ENCODE assay signal across 25 cellular contexts in genomic region chr3:124838963-124839362, GRCh38. TPM values are rescaled to one million over a fixed set of nuclear protein-coding genes. Genes with fewer than 3 reads are reported as not detected.
DNase-seq lines count a peak whose midpoint lies in the region; FAIRE-seq and TF ChIP-seq lines count a peak whose summit lies in the region.
"Had no signal": no experiment of that assay in that cellular context is flagged by ENCODE, and none has a peak within 500 bp of the region (broad histone marks: within the 10 kb centered on the region; RNA-seq: fewer than 3 reads in every experiment).

No MANE protein-coding gene starts in this region.

- H3K9me1 ChIP-seq in keratinocyte (ENCODE audit: control insufficient read depth, extremely low read depth, insufficient read depth, low read length) = peaks cover 6% of the 10 kb centered on the region

- no peak overlapping the region for H3K4me2 ChIP-seq in keratinocyte (ENCODE audit: control insufficient read depth, extremely low read depth, insufficient read depth, low read depth, low read length)

- FAIRE-seq in keratinocyte (lab: Jason Lieb, UNC) = no peak
- FAIRE-seq: GM12891 had no signal

- DNase-seq in Caco-2 = peak in 1 of 2 experiments; percentile 50
- no peak for DNase-seq in RWPE1 (ENCODE audit: low spot score)
- no peak for DNase-seq in keratinocyte (ENCODE audit: low read depth, low spot score)
- no peak for DNase-seq in sigmoid colon
- no peak for DNase-seq in NCI-H2107 (lab: John Stamatoyannopoulos, UW)
- no peak for DNase-seq in GM19240 (ENCODE audit: insufficient read length, low spot score)
- no peak for DNase-seq in NCI-H510A treated with DMSO at 0.1 percent for 48 hours (lab: John Stamatoyannopoulos, UW)
- no peak for DNase-seq in activated CD4-positive, alpha-beta T cell treated with anti-CD3 and anti-CD28 coated beads for 48 hours
- DNase-seq: activated CD4-positive, alpha-beta T cell treated with anti-CD3 and anti-CD28 coated beads for 36 hours; activated naive CD8-positive, alpha-beta T cell treated with anti-CD3 and anti-CD28 coated beads, Interleukin-2, amount 10 ng/mL, durations not matched to agents 7 days and 5 days; dermis blood vessel endothelial cell; DMS79; islet precursor cell; NCI-H1048; NCI-H2029 treated with DMSO at 0.1 percent for 48 hours; NCI-H446 treated with DMSO at 0.1 percent for 48 hours; stimulated activated CD4-positive, alpha-beta T cell treated with anti-CD3 and anti-CD28 coated beads, Interleukin-2, amount 100 ng/mL, for 24 hours; stimulated activated naive B cell treated with anti-CD40 and anti-IgM and Interleukin-4, amounts not matched to agents 10 μg/mL and 1 μg/mL and 100 μg/mL, for 72 hours; SW 1271; transverse colon had no signal

- H3K9ac ChIP-seq in keratinocyte (ENCODE audit: control insufficient read depth, extremely low read depth, insufficient read depth, low read length) = no peak overlapping the region
- H3K9ac ChIP-seq: parathyroid adenoma had no signal

- H3K27ac Mint-ChIP-seq in Caco-2 (ENCODE audit: unreplicated experiment) = peak overlapping the region; percentile 65
- H3K27ac Mint-ChIP-seq: activated CD4-positive, alpha-beta T cell treated with anti-CD3 and anti-CD28 coated beads for 36 hours; activated naive CD8-positive, alpha-beta T cell treated with anti-CD3 and anti-CD28 coated beads, Interleukin-2, amount 10 ng/mL, durations not matched to agents 7 days and 5 days; stimulated activated naive B cell treated with anti-CD40 and anti-IgM and Interleukin-4, amounts not matched to agents 10 μg/mL and 1 μg/mL and 100 μg/mL, for 72 hours had no signal

- TF ChIP-seq CTCF in Caco-2 (IDR thresholded peaks at IDR 0.05; ENCODE audit: insufficient read depth in 1 of 2, low read depth in 1 of 2, low read length in 1 of 2, severe bottlenecking in 1 of 2, unreplicated experiment in 1 of 2) = no peak
- no peak for TF ChIP-seq CTCF in RWPE1 (conservative IDR thresholded peaks at IDR 0.05; ENCODE audit: low read depth)
- no peak for TF ChIP-seq CTCF in keratinocyte (optimal IDR thresholded peaks at IDR 0.05 in 1 of 3, IDR thresholded peaks at IDR 0.05 in 1 of 3, conservative IDR thresholded peaks at IDR 0.05 in 1 of 3; ENCODE audit: extremely low read depth in 1 of 3, insufficient read depth in 2 of 3, low read length in 3 of 3)
- TF ChIP-seq CTCF in sigmoid colon (IDR thresholded peaks at IDR 0.05) = no peak

- CTCF ChIA-PET in Caco-2 (lab: Charles Lee) (no interaction called here), RWPE1 (lab: Yijun Ruan, JAX) (no interaction called here)

- no peaks in the 10 kb centered on the region for H3K27me3 Mint-ChIP-seq in Caco-2 (ENCODE audit: insufficient read depth, unreplicated experiment)

- POLR2A ChIA-PET in Caco-2 (lab: Charles Lee) = no interaction called here
- POLR2A ChIA-PET in RWPE1 (lab: Yijun Ruan, JAX; ENCODE audit: low non-redundant PET) = no interaction called here

- H3K4me3 Mint-ChIP-seq in Caco-2 (ENCODE audit: unreplicated experiment) = peak overlapping the region; percentile 7
- H3K4me3 Mint-ChIP-seq: activated CD4-positive, alpha-beta T cell treated with anti-CD3 and anti-CD28 coated beads for 36 hours; activated naive CD8-positive, alpha-beta T cell treated with anti-CD3 and anti-CD28 coated beads, Interleukin-2, amount 10 ng/mL, durations not matched to agents 7 days and 5 days; brain; mesothelial cell of epicardium; nephron; stimulated activated naive B cell treated with anti-CD40 and anti-IgM and Interleukin-4, amounts not matched to agents 10 μg/mL and 1 μg/mL and 100 μg/mL, for 72 hours had no signal

- WGBS in sigmoid colon, 2 donors = 64 to 85% methylated on average over 3 of the region's 3 CpGs

- H3K79me2 ChIP-seq in keratinocyte (ENCODE audit: control insufficient read depth, insufficient read depth, low read length) = peaks cover 22% of the 10 kb centered on the region
- H3K79me2 ChIP-seq: parathyroid adenoma had no signal

- no peaks in the 10 kb centered on the region for H3K27me3 ChIP-seq in Caco-2 (replicated peaks; ENCODE audit: control insufficient read depth, insufficient read depth, low read length)
- no peaks in the 10 kb centered on the region for H3K27me3 ChIP-seq in keratinocyte (ENCODE audit: control insufficient read depth, extremely low read depth, insufficient read depth, low read length)
- no peaks in the 10 kb centered on the region for H3K27me3 ChIP-seq in sigmoid colon
- H3K27me3 ChIP-seq: transverse colon had no signal

- H3K36me3 ChIP-seq in Caco-2 (ENCODE audit: control insufficient read depth, insufficient read depth, low read length) (no peaks in the 10 kb centered on the region), keratinocyte (ENCODE audit: control insufficient read depth in 2 of 2, extremely low read depth in 1 of 2, insufficient read depth in 2 of 2, low read length in 2 of 2) (peaks cover 12 to 31% of the 10 kb centered on the region in 2 experiments), sigmoid colon (peaks cover 0 to 16% (median 9%) of the 10 kb centered on the region in 4 donors)
- H3K36me3 ChIP-seq: transverse colon had no signal

- peaks cover 60% of the 10 kb centered on the region for H3K36me3 Mint-ChIP-seq in Caco-2 (ENCODE audit: insufficient read depth, unreplicated experiment)
- H3K36me3 Mint-ChIP-seq: activated naive CD8-positive, alpha-beta T cell treated with anti-CD3 and anti-CD28 coated beads, Interleukin-2, amount 10 ng/mL, durations not matched to agents 7 days and 5 days; stimulated activated naive B cell treated with anti-CD40 and anti-IgM and Interleukin-4, amounts not matched to agents 10 μg/mL and 1 μg/mL and 100 μg/mL, for 72 hours had no signal

- TF ChIP-seq POLR2A in sigmoid colon (IDR thresholded peaks at IDR 0.05) = no peak

- no peaks in the 10 kb centered on the region for H4K20me1 ChIP-seq in keratinocyte (ENCODE audit: control insufficient read depth, extremely low read depth, insufficient read depth, low read length)

- H3K4me1 ChIP-seq in Caco-2 (peaks cover 56% of the 10 kb centered on the region), keratinocyte (ENCODE audit: control insufficient read depth, extremely low read depth, insufficient read depth, low read length) (peaks cover 35% of the 10 kb centered on the region), sigmoid colon (peaks cover 0 to 73% (median 56%) of the 10 kb centered on the region in 4 donors)

- H3K9me3 Mint-ChIP-seq in Caco-2 (ENCODE audit: unreplicated experiment) = peaks cover 6% of the 10 kb centered on the region
- H3K9me3 Mint-ChIP-seq: activated naive CD8-positive, alpha-beta T cell treated with anti-CD3 and anti-CD28 coated beads, Interleukin-2, amount 10 ng/mL, durations not matched to agents 7 days and 5 days; brain; mesothelial cell of epicardium; nephron; stimulated activated naive B cell treated with anti-CD40 and anti-IgM and Interleukin-4, amounts not matched to agents 10 μg/mL and 1 μg/mL and 100 μg/mL, for 72 hours had no signal

- H3K9me3 ChIP-seq in Caco-2 (no peaks in the 10 kb centered on the region), keratinocyte (ENCODE audit: control insufficient read depth, low read depth, low read length) (no peaks in the 10 kb centered on the region), sigmoid colon (no peaks in the 10 kb centered on the region)
- H3K9me3 ChIP-seq: transverse colon had no signal

- H2AFZ ChIP-seq in keratinocyte (ENCODE audit: control insufficient read depth, low read length) = no peak overlapping the region
- H2AFZ ChIP-seq: parathyroid adenoma had no signal

- intact Hi-C loops in Caco-2 (cut with micrococcal nuclease; ENCODE audit: unreplicated experiment) = loop anchor here (5.0 kb wide), 3 partner anchors 77 to 223 kb away; no protein-coding TSS in a partner anchor
- intact Hi-C loops in sigmoid colon (cut with DNase I) = loop anchor here (5.0 kb wide), 1 partner anchor 57 kb away; no protein-coding TSS in a partner anchor

- TF ChIP-seq EP300 in sigmoid colon (IDR thresholded peaks at IDR 0.05) = no peak

- no TSS peak for BruUV-seq in Caco-2 (replicated peaks; lab: Mats Ljungman, UMichigan)

- H3K27ac ChIP-seq in RWPE1 (peak overlapping the region; percentile 82), keratinocyte (ENCODE audit: control insufficient read depth, insufficient read depth, low read length) (peak overlapping the region; percentile 4), sigmoid colon (peak overlapping the region in 3 of 4 donors; percentile 70 to 89 (median 79))

- H3K4me1 Mint-ChIP-seq in Caco-2 (ENCODE audit: low read depth, unreplicated experiment) = peaks cover 39% of the 10 kb centered on the region

- H3K4me3 ChIP-seq in Caco-2 (ENCODE audit: low read depth, low read length) (no peak overlapping the region), keratinocyte (ENCODE audit: control insufficient read depth in 2 of 3, extremely low read depth in 1 of 3, insufficient read depth in 2 of 3, low read depth in 1 of 3, low read length in 3 of 3) (no peak overlapping the region), sigmoid colon (no peak overlapping the region)
- H3K4me3 ChIP-seq: transverse colon had no signal

- dilution Hi-C loops in keratinocyte (cut with MboI; ENCODE audit: extremely low pct_ligation_motif_present, low sequenced_read_pairs) = no loop called here

RNA-seq across cellular contexts. Expression of gene ITGB5, which starts 48.2 kb away (rescaled TPM):
- total RNA-seq in Caco-2 (2022) (123 and 132 TPM in 2 replicates), sigmoid colon (100 to 1,000 TPM in 2 of 4 donors, 10 to 100 TPM in 2; 89.2 to 203 (median 125) TPM)
- polyA plus RNA-seq in keratinocyte (136 to 145 TPM (median 136 TPM) in 3 replicates), sigmoid colon (10 to 100 TPM; 15.0 to 27.0 (median 22.7) TPM)
- polyA plus RNA-seq in keratinocyte (2011; ENCODE audit: low read depth) = 12.3 TPM
- polyA plus RNA-seq in keratinocyte (2011; cell fraction: cytosol; rRNA removed) = 85.2 and 104 TPM in 2 replicates
- polyA plus RNA-seq in keratinocyte (2011; cell fraction: nucleus; rRNA removed) = 199 and 267 TPM in 2 replicates
- 40.3 and 177 TPM in 2 replicates for polyA plus RNA-seq in keratinocyte (2012; ENCODE audit: low replicate concordance)
- 221 to 368 TPM (median 229 TPM) in 3 replicates for polyA minus RNA-seq in keratinocyte
- polyA minus RNA-seq in keratinocyte (2011; cell fraction: cytosol; rRNA and poly(A)+ RNA removed) = 124 TPM
- 284 and 412 TPM in 2 replicates for polyA minus RNA-seq in keratinocyte (2011; cell fraction: nucleus; rRNA and poly(A)+ RNA removed)

Comparison
In these comparisons a context has a peak if more than half of its experiments do, and no peak if none do; other contexts are left out.
1. H3K27ac ChIP-seq: peak in every context shown above with its lines; median percentile 82 in RWPE1; 79 in sigmoid colon; 4 in keratinocyte.